ENCODE assay signal across 21 cellular contexts in the genomic region with DNA sequence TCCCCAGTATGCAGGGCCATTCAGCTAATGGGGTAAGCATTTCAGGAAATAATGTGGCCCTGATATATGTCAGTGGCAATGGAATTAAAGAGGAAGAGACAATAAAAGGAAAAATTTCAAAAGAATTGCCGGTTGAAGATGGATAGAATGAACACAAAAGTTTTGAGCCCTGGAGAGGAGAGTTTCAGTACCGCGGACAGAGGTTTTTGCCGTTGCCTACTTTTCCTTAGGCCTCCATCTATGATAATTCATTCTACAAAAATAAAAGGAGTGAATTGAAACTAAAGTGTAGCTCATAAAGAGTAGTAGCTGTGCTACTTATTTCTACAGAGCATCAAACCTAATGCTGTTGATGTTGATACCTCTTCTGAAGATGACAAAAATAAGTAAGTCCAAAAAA.
DNase-seq lines count a peak whose midpoint lies in the region; ATAC-seq, FAIRE-seq and TF ChIP-seq lines count a peak whose summit lies in the region.
"Had no signal": no experiment of that assay in that cellular context is flagged by ENCODE, and none has a peak within 500 bp of the region (broad histone marks: within the 10 kb centered on the region; RNA-seq: fewer than 3 reads in every experiment).

No MANE protein-coding gene starts in this region.

- no peak for TF ChIP-seq RAD21 in A549 (conservative IDR thresholded peaks at IDR 0.05 in 1 of 2, IDR thresholded peaks at IDR 0.05 in 1 of 2)

- H4K20me1 ChIP-seq in GM23338 (replicated peaks; ENCODE audit: insufficient read depth), result no peaks in the 10 kb centered on the region; the same call in 1 of the 2 replicates

- H3K4me3 Mint-ChIP-seq in GM23338, result no peak overlapping the region
- H3K4me3 Mint-ChIP-seq in natural killer cell treated with Interleukin-12 subunit alpha and Interleukin-12 subunit beta and Interleukin-15 and Interleukin-18, amount 100 ng/mL, for 72 hours, result no peak overlapping the region
- H3K4me3 Mint-ChIP-seq: activated T-helper 1 cell treated with anti-CD3 and anti-CD28 coated beads, Interleukin-12 subunit alpha, Interleukin-12 subunit beta, Interleukin-2, Interleukin-4 antibody, amounts not matched to agents 30 ng/mL and 10 ng/mL and 1 ng/mL, durations not matched to agents 14 hours and 24 hours and 36 hours; CD8-positive, alpha-beta T cell; stimulated activated naive B cell treated with anti-CD40 and anti-IgM and Interleukin-4, amounts not matched to agents 10 μg/mL and 1 μg/mL and 100 μg/mL, for 72 hours had no signal

- no peak overlapping the region for H3K9ac ChIP-seq in adipocyte (ENCODE audit: low read length)

- CTCF ChIA-PET in A549 (lab: Yijun Ruan, JAX), result interaction anchor here (0.6 kb wide), 1 partner anchor 28 kb away, joined by 3 read pairs; no protein-coding TSS in a partner anchor

- H3K79me2 ChIP-seq in GM23338 (replicated peaks; ENCODE audit: insufficient read depth), result no peaks in the 10 kb centered on the region

- POLR2A ChIA-PET in A549 (lab: Yijun Ruan, JAX), result no interaction called here

- no peak overlapping the region for H2AFZ ChIP-seq in GM23338

- H3K4me3 ChIP-seq in A549, result no peak overlapping the region
- H3K4me3 ChIP-seq in GM23338, result no peak overlapping the region
- no peak overlapping the region for H3K4me3 ChIP-seq in adipocyte (ENCODE audit: low read length)
- H3K4me3 ChIP-seq: left lung, SJSA1, thoracic aorta had no signal

- DNase-seq in A549 (ENCODE audit: low read depth in 1 of 2, low spot score in 1 of 2) (no peak), GM23338 (ENCODE audit: low spot score) (peak; percentile 64), adipocyte (ENCODE audit: low read depth) (peak; percentile 33), kidney glomerular epithelial cell (lab: John Stamatoyannopoulos, UW) (peak; percentile 11), epidermal melanocyte (ENCODE audit: insufficient read length, low spot score) (no peak), ecto neural progenitor cell (ENCODE audit: low spot score) (no peak)
- DNase-seq in natural killer cell treated with Interleukin-12 subunit alpha and Interleukin-12 subunit beta and Interleukin-15 and Interleukin-18, amount 100 ng/mL, for 72 hours (ENCODE audit: low spot score), result no peak
- DNase-seq: activated CD4-positive, CD25-positive, alpha-beta regulatory T cell treated with anti-CD3 and anti-CD28 coated beads, Interleukin-2, amount 50 U/mL, for 72 hours; CD8-positive, alpha-beta T cell; DMS53; Karpas-422; left lung; NCI-H1417 treated with DMSO at 0.1 percent for 48 hours; NCI-H524 treated with DMSO at 0.1 percent for 48 hours; stimulated activated naive B cell treated with anti-CD40 and anti-IgM and Interleukin-4, amounts not matched to agents 10 μg/mL and 1 μg/mL and 100 μg/mL, for 72 hours had no signal

- no peaks in the 10 kb centered on the region for H3K4me1 ChIP-seq in A549
- no peaks in the 10 kb centered on the region for H3K4me1 ChIP-seq in GM23338 (ENCODE audit: insufficient read depth)
- no peaks in the 10 kb centered on the region for H3K4me1 ChIP-seq in adipocyte (ENCODE audit: control insufficient read depth, insufficient read depth, low read length)
- H3K4me1 ChIP-seq: left lung, SJSA1 had no signal

- no peak for TF ChIP-seq EP300 in A549 (IDR thresholded peaks at IDR 0.05)

- no peaks in the 10 kb centered on the region for H3F3A ChIP-seq in GM23338 (replicated peaks; ENCODE audit: low read depth)

- H3K36me3 ChIP-seq in GM23338 (ENCODE audit: insufficient read depth), result no peaks in the 10 kb centered on the region
- no peaks in the 10 kb centered on the region for H3K36me3 ChIP-seq in adipocyte (ENCODE audit: control insufficient read depth, insufficient read depth, low read length, severe bottlenecking)
- H3K36me3 ChIP-seq: left lung, SJSA1, thoracic aorta had no signal

- FAIRE-seq in A549 (lab: Jason Lieb, UNC), result no peak
- FAIRE-seq: bronchial epithelial cell had no signal

- H3K9me3 ChIP-seq in A549, result no peaks in the 10 kb centered on the region
- no peaks in the 10 kb centered on the region for H3K9me3 ChIP-seq in adipocyte (ENCODE audit: control insufficient read depth, low read length)
- H3K9me3 ChIP-seq: left lung, SJSA1, thoracic aorta had no signal

- H3K9me3 Mint-ChIP-seq in GM23338, result no peaks in the 10 kb centered on the region
- H3K9me3 Mint-ChIP-seq in natural killer cell treated with Interleukin-12 subunit alpha and Interleukin-12 subunit beta and Interleukin-15 and Interleukin-18, amount 100 ng/mL, for 72 hours, result no peaks in the 10 kb centered on the region
- H3K9me3 Mint-ChIP-seq: activated T-helper 1 cell treated with anti-CD3 and anti-CD28 coated beads, Interleukin-12 subunit alpha, Interleukin-12 subunit beta, Interleukin-2, Interleukin-4 antibody, amounts not matched to agents 30 ng/mL and 10 ng/mL and 1 ng/mL, durations not matched to agents 14 hours and 24 hours and 36 hours; CD8-positive, alpha-beta T cell; stimulated activated naive B cell treated with anti-CD40 and anti-IgM and Interleukin-4, amounts not matched to agents 10 μg/mL and 1 μg/mL and 100 μg/mL, for 72 hours had no signal

- H3K4me2 ChIP-seq in A549, result no peak overlapping the region
- H3K4me2 ChIP-seq in GM23338, result no peak overlapping the region

- H3K27me3 Mint-ChIP-seq in GM23338 (ENCODE audit: insufficient read depth, low read depth, poor library complexity), result no peaks in the 10 kb centered on the region
- no peaks in the 10 kb centered on the region for H3K27me3 Mint-ChIP-seq in natural killer cell treated with Interleukin-12 subunit alpha and Interleukin-12 subunit beta and Interleukin-15 and Interleukin-18, amount 100 ng/mL, for 72 hours
- H3K27me3 Mint-ChIP-seq: stimulated activated naive B cell treated with anti-CD40 and anti-IgM and Interleukin-4, amounts not matched to agents 10 μg/mL and 1 μg/mL and 100 μg/mL, for 72 hours had no signal

- H3K27ac ChIP-seq in A549 (no peak overlapping the region), GM23338 (ENCODE audit: low read depth) (no peak overlapping the region)
- H3K27ac ChIP-seq: left lung, SJSA1, thoracic aorta had no signal

- no peaks in the 10 kb centered on the region for H3K36me3 Mint-ChIP-seq in GM23338 (ENCODE audit: low read depth)
- H3K36me3 Mint-ChIP-seq in natural killer cell treated with Interleukin-12 subunit alpha and Interleukin-12 subunit beta and Interleukin-15 and Interleukin-18, amount 100 ng/mL, for 72 hours, result no peaks in the 10 kb centered on the region
- H3K36me3 Mint-ChIP-seq: CD8-positive, alpha-beta T cell; stimulated activated naive B cell treated with anti-CD40 and anti-IgM and Interleukin-4, amounts not matched to agents 10 μg/mL and 1 μg/mL and 100 μg/mL, for 72 hours had no signal

- WGBS in A549 (ENCODE audit: missing lambda C conversion rate), result 67% methylated on average over 4 of the region's 4 CpGs

- H3K27me3 ChIP-seq in GM23338 (ENCODE audit: insufficient read depth) (no peaks in the 10 kb centered on the region), adipocyte (replicated peaks; ENCODE audit: control insufficient read depth, insufficient read depth, low read length) (peaks cover 6% of the 10 kb centered on the region)
- H3K27me3 ChIP-seq: left lung, SJSA1 had no signal

- H3K9me2 ChIP-seq in GM23338 (ENCODE audit: insufficient read depth), result no peaks in the 10 kb centered on the region

- ATAC-seq in A549 (no peak), GM23338 (no peak)
- no peak for ATAC-seq in natural killer cell treated with Interleukin-12 subunit alpha and Interleukin-12 subunit beta and Interleukin-15 and Interleukin-18, amount 100 ng/mL, for 72 hours
- ATAC-seq: CD8-positive, alpha-beta T cell; esophagus mucosa; left lung; sciatic nerve; stimulated activated naive B cell treated with anti-CD40 and anti-IgM and Interleukin-4, amounts not matched to agents 10 μg/mL and 1 μg/mL and 100 μg/mL, for 72 hours had no signal

- no peaks in the 10 kb centered on the region for H3K4me1 Mint-ChIP-seq in GM23338
- H3K4me1 Mint-ChIP-seq in natural killer cell treated with Interleukin-12 subunit alpha and Interleukin-12 subunit beta and Interleukin-15 and Interleukin-18, amount 100 ng/mL, for 72 hours (ENCODE audit: low read depth in 2 of 2), result no peaks in the 10 kb centered on the region
- H3K4me1 Mint-ChIP-seq: stimulated activated naive B cell treated with anti-CD40 and anti-IgM and Interleukin-4, amounts not matched to agents 10 μg/mL and 1 μg/mL and 100 μg/mL, for 72 hours had no signal

- TF ChIP-seq CTCF in A549 (IDR thresholded peaks at IDR 0.05) (no peak), GM23338 (conservative IDR thresholded peaks at IDR 0.05; ENCODE audit: low read depth in 2 of 2) (no peak)

- TF ChIP-seq POLR2A in A549 (IDR thresholded peaks at IDR 0.05; ENCODE audit: low read length), result no peak

- no peak overlapping the region for H3K27ac Mint-ChIP-seq in GM23338
- H3K27ac Mint-ChIP-seq in natural killer cell treated with Interleukin-12 subunit alpha and Interleukin-12 subunit beta and Interleukin-15 and Interleukin-18, amount 100 ng/mL, for 72 hours, result no peak overlapping the region
- H3K27ac Mint-ChIP-seq: activated T-helper 1 cell treated with anti-CD3 and anti-CD28 coated beads, Interleukin-12 subunit alpha, Interleukin-12 subunit beta, Interleukin-2, Interleukin-4 antibody, amounts not matched to agents 30 ng/mL and 10 ng/mL and 1 ng/mL, durations not matched to agents 14 hours and 24 hours and 36 hours; CD8-positive, alpha-beta T cell; stimulated activated naive B cell treated with anti-CD40 and anti-IgM and Interleukin-4, amounts not matched to agents 10 μg/mL and 1 μg/mL and 100 μg/mL, for 72 hours had no signal

Comparison
In these comparisons a context has a peak if more than half of its experiments do, and no peak if none do; other contexts are left out.
1. DNase-seq: peak in GM23338 (single experiment), adipocyte (single experiment) and kidney glomerular epithelial cell (single experiment); none in A549 (0 of 2), natural killer cell treated with Interleukin-12 subunit alpha and Interleukin-12 subunit beta and Interleukin-15 and Interleukin-18, amount 100 ng/mL, for 72 hours (single experiment), epidermal melanocyte (single experiment) and ecto neural progenitor cell (single experiment).